8 cellular contexts compared by ENCODE assay signal in genomic region chr17:38558751-38559024, GRCh38. TPM values are rescaled to one million over a fixed set of nuclear protein-coding genes. Genes with fewer than 3 reads are reported as not detected.
DNase-seq lines count a peak whose midpoint lies in the region; ATAC-seq lines count a peak whose summit lies in the region.

No MANE protein-coding gene starts in this region.

- peak overlapping the region; percentile 78 for H3K4me3 ChIP-seq in CD4-positive, CD25-positive, alpha-beta regulatory T cell (ENCODE audit: low read depth, low read length)
- H3K4me3 ChIP-seq in HUES48 (ENCODE audit: low read depth, low read length): peak overlapping the region; percentile 56
- peak overlapping the region; percentile 28 to 63 for H3K4me3 ChIP-seq in muscle layer of duodenum (ENCODE audit: low read depth in 1 of 2, low read length in 2 of 2)

- no peaks in the 10 kb centered on the region for H3K9me3 Mint-ChIP-seq in CD4-positive, CD25-positive, alpha-beta regulatory T cell

- H3K9ac ChIP-seq in HUES48 (ENCODE audit: low read depth, low read length): no peak overlapping the region

- peaks cover 51% of the 10 kb centered on the region for H3K27me3 Mint-ChIP-seq in CD4-positive, CD25-positive, alpha-beta regulatory T cell

- peak overlapping the region; percentile 90 to 96 (median 94) for H3K4me3 Mint-ChIP-seq in CD4-positive, CD25-positive, alpha-beta regulatory T cell

- peak; percentile 8 to 21 for ATAC-seq in CD4-positive, CD25-positive, alpha-beta regulatory T cell (ENCODE audit: low read depth in 2 of 2)
- no peak for ATAC-seq in GM19328 (IDR thresholded peaks at IDR 0.05; ENCODE audit: unreplicated experiment)

- no peak for DNase-seq in CD4-positive, CD25-positive, alpha-beta regulatory T cell
- DNase-seq in caudate nucleus (lab: John Stamatoyannopoulos, UW) (peak in 2 of 61 donors; percentile 20 to 48), activated gamma-delta T cell treated with Interleukin-2 at 50 U/mL for 16 hours (no peak), mesenteric fat pad (ENCODE audit: low spot score) (no peak), NCI-H2029 (lab: John Stamatoyannopoulos, UW) (no peak)

- peak overlapping the region in 2 of 3 donors; percentile 78 to 93 for H3K27ac Mint-ChIP-seq in CD4-positive, CD25-positive, alpha-beta regulatory T cell

- H3K4me1 ChIP-seq in CD4-positive, CD25-positive, alpha-beta regulatory T cell (ENCODE audit: control insufficient read depth, insufficient read depth, low read length, poor library complexity, severe bottlenecking): peaks cover 36% of the 10 kb centered on the region
- peaks cover 29% of the 10 kb centered on the region for H3K4me1 ChIP-seq in HUES48 (ENCODE audit: control insufficient read depth, insufficient read depth, low read length)
- peaks cover 0 to 36% of the 10 kb centered on the region in 2 donors for H3K4me1 ChIP-seq in muscle layer of duodenum (ENCODE audit: control insufficient read depth in 1 of 2, insufficient read depth in 2 of 2, low read length in 2 of 2)

- no peaks in the 10 kb centered on the region for H3K9me3 ChIP-seq in CD4-positive, CD25-positive, alpha-beta regulatory T cell (ENCODE audit: control insufficient read depth in 2 of 2, low read length in 2 of 2)
- H3K9me3 ChIP-seq in HUES48 (ENCODE audit: control insufficient read depth, insufficient read depth, low read length) (no peaks in the 10 kb centered on the region), muscle layer of duodenum (ENCODE audit: control insufficient read depth in 1 of 2, low read length in 2 of 2) (no peaks in the 10 kb centered on the region)

- no peaks in the 10 kb centered on the region for H3K36me3 Mint-ChIP-seq in CD4-positive, CD25-positive, alpha-beta regulatory T cell

- peaks cover 15% of the 10 kb centered on the region for H3K27me3 ChIP-seq in CD4-positive, CD25-positive, alpha-beta regulatory T cell (ENCODE audit: control insufficient read depth, insufficient read depth, low read length)
- H3K27me3 ChIP-seq in HUES48 (ENCODE audit: control insufficient read depth, insufficient read depth, low read length) (peaks cover 74% of the 10 kb centered on the region), muscle layer of duodenum (ENCODE audit: low read depth, low read length) (peaks cover 42% of the 10 kb centered on the region)

- H3K4me1 Mint-ChIP-seq in CD4-positive, CD25-positive, alpha-beta regulatory T cell: peaks cover 0 to 42% (median 14%) of the 10 kb centered on the region in 4 donors

- peak overlapping the region; percentile 63 for H3K27ac ChIP-seq in CD4-positive, CD25-positive, alpha-beta regulatory T cell (ENCODE audit: insufficient read depth, low read length, poor library complexity, severe bottlenecking)
- no peak overlapping the region for H3K27ac ChIP-seq in HUES48 (ENCODE audit: low read depth, low read length)
- H3K27ac ChIP-seq in caudate nucleus (ENCODE audit: low read depth, low read length): peak overlapping the region; percentile 60
- H3K27ac ChIP-seq in muscle layer of duodenum (ENCODE audit: low read length): no peak overlapping the region

- H3K36me3 ChIP-seq in CD4-positive, CD25-positive, alpha-beta regulatory T cell (ENCODE audit: control insufficient read depth, insufficient read depth, low read length): no peaks in the 10 kb centered on the region
- H3K36me3 ChIP-seq in HUES48 (ENCODE audit: control insufficient read depth, insufficient read depth, low read length) (no peaks in the 10 kb centered on the region), muscle layer of duodenum (ENCODE audit: control insufficient read depth in 1 of 2, insufficient read depth in 2 of 2, low read length in 2 of 2) (no peaks in the 10 kb centered on the region)

RNA-seq across cellular contexts. Expression of gene SRCIN1, which starts 47.1 kb away (rescaled TPM):
- total RNA-seq in CD4-positive, CD25-positive, alpha-beta regulatory T cell: not detected
- polyA plus RNA-seq in CD4-positive, CD25-positive, alpha-beta regulatory T cell: not detected
- 10.1 TPM for total RNA-seq in mesenteric fat pad

Comparison
In these comparisons a context has a peak if more than half of its experiments do, and no peak if none do; other contexts are left out.
1. H3K27ac ChIP-seq: peak in CD4-positive, CD25-positive, alpha-beta regulatory T cell (single experiment) and caudate nucleus (single experiment); none in HUES48 (single experiment) and muscle layer of duodenum (single experiment).
2. RNA of gene SRCIN1, which starts 47.1 kb away (total RNA-seq): 10.1 TPM in mesenteric fat pad (single experiment); not detected in CD4-positive, CD25-positive, alpha-beta regulatory T cell (single experiment); every median in the first group is over 10 times any median in the second.
3. Peak in every context shown above with its lines, with median percentiles within 50 percentile points of each other: H3K4me3 ChIP-seq.